In genomic region chr12:109115758-109116610, GRCh38 we compare ENCODE assay signal across 1 cellular context.
TF ChIP-seq lines count a peak whose summit lies in the region.

Gene ACACB, plus strand, starts transcription at chr12:109116587. Its CDS starts 22,819 bp downstream, at chr12:109139406.

TF ChIP-seq in HepG2, 621 proteins besides CTCF, POLR2A, EP300 and RAD21 (continued from another document and continues in another):
- TF ChIP-seq THRA (CRISPR knock-in tag; IDR thresholded peaks at IDR 0.05; ENCODE audit: borderline replicate concordance) (peak; percentile 63; the same call in 1 of the 2 replicates), EHMT2 (IDR thresholded peaks at IDR 0.05; ENCODE audit: borderline replicate concordance, low read depth, low read length) (no peak), NPAS2 (CRISPR knock-in tag; IDR thresholded peaks at IDR 0.05; ENCODE audit: borderline replicate concordance) (no peak), ZNF207 (IDR thresholded peaks at IDR 0.05; ENCODE audit: borderline replicate concordance) (no peak), SMARCC2 (IDR thresholded peaks at IDR 0.05) (no peak), ZNF263 (CRISPR knock-in tag; IDR thresholded peaks at IDR 0.05) (0 out of 2 replicates have a peak, but pooled peaks have one; percentile 32), ZNF367 (CRISPR knock-in tag; IDR thresholded peaks at IDR 0.05; ENCODE audit: borderline replicate concordance) (no peak), PRDM10 (CRISPR knock-in tag; IDR thresholded peaks at IDR 0.05; ENCODE audit: low read depth) (peak; percentile 52; the same call in 1 of the 2 replicates), ZBTB44 (CRISPR knock-in tag; IDR thresholded peaks at IDR 0.05) (0 out of 2 replicates have a peak, but pooled peaks have one; percentile 18), DRAP1 (CRISPR knock-in tag; IDR thresholded peaks at IDR 0.05) (peak; percentile 90), SAFB2 (CRISPR knock-in tag; IDR thresholded peaks at IDR 0.05; ENCODE audit: borderline replicate concordance, low read depth) (no peak), MYPOP (CRISPR knock-in tag; IDR thresholded peaks at IDR 0.05) (peak; percentile 48; the same call in 1 of the 2 replicates), ZMAT5 (CRISPR knock-in tag; IDR thresholded peaks at IDR 0.05; ENCODE audit: borderline replicate concordance, low read depth) (no peak), ZBED4 (CRISPR knock-in tag; IDR thresholded peaks at IDR 0.05; ENCODE audit: borderline replicate concordance) (peak; percentile 61; the same call in 1 of the 2 replicates), PAXIP1 (CRISPR knock-in tag; conservative IDR thresholded peaks at IDR 0.05) (peak; percentile 87), NR3C1 (CRISPR knock-in tag; IDR thresholded peaks at IDR 0.05) (no peak), REXO4 (CRISPR knock-in tag; IDR thresholded peaks at IDR 0.05; ENCODE audit: borderline replicate concordance) (no peak), REPIN1 (CRISPR knock-in tag; IDR thresholded peaks at IDR 0.05; ENCODE audit: borderline replicate concordance, low read depth) (peak; percentile 79; the same call in 1 of the 2 replicates), E2F2 (CRISPR knock-in tag; IDR thresholded peaks at IDR 0.05; ENCODE audit: borderline replicate concordance) (no peak), KLF12 (CRISPR knock-in tag; IDR thresholded peaks at IDR 0.05; ENCODE audit: borderline replicate concordance) (no peak), ZNF468 (CRISPR knock-in tag; IDR thresholded peaks at IDR 0.05) (no peak), ATF4 (CRISPR knock-in tag; IDR thresholded peaks at IDR 0.05) (no peak), DZIP1 (CRISPR knock-in tag; IDR thresholded peaks at IDR 0.05) (0 out of 2 replicates have a peak, but pooled peaks have one; percentile 28), NKX3-1 (CRISPR knock-in tag; IDR thresholded peaks at IDR 0.05) (no peak), RBM39 (IDR thresholded peaks at IDR 0.05; ENCODE audit: low read depth, low read length, poor library complexity, severe bottlenecking) (no peak), ZNF781 (CRISPR knock-in tag; IDR thresholded peaks at IDR 0.05; ENCODE audit: borderline replicate concordance, not compliant biosample characterization) (peak; percentile 78), ZNF766 (CRISPR knock-in tag; IDR thresholded peaks at IDR 0.05; ENCODE audit: borderline replicate concordance) (no peak; the same call in 1 of the 2 replicates), MYNN (CRISPR knock-in tag; IDR thresholded peaks at IDR 0.05; ENCODE audit: low read depth) (no peak), ZBTB34 (CRISPR knock-in tag; IDR thresholded peaks at IDR 0.05) (peak; percentile 72)
